In genomic region chr15:51341366-51342248, GRCh38 we compare ENCODE assay signal across 1 cellular context.
A peak's percentile ranks its signal among the peaks of the same experiment; 100 is the strongest.
TF ChIP-seq lines count a peak whose summit lies in the region.

Gene GLDN (plus strand): TSS chr15:51341655. CDS start chr15:51341685, 30 bp downstream.

TF ChIP-seq in HEK293, 187 proteins besides CTCF, POLR2A, EP300 and RAD21 (continued from another document):
- TF ChIP-seq PRDM2 (tag by site-specific recombination; IDR thresholded peaks at IDR 0.05; ENCODE audit: borderline replicate concordance), result no peak
- no peak for TF ChIP-seq ZNF114 (tag by site-specific recombination; IDR thresholded peaks at IDR 0.05)
- peak; percentile 73 for TF ChIP-seq KLF1 (tag by site-specific recombination; IDR thresholded peaks at IDR 0.05)
- no peak for TF ChIP-seq ZNF747 (tag by site-specific recombination; IDR thresholded peaks at IDR 0.05)
- no peak for TF ChIP-seq ZNF324 (tag by site-specific recombination; IDR thresholded peaks at IDR 0.05)
- TF ChIP-seq BCL11B (tag by site-specific recombination; IDR thresholded peaks at IDR 0.05; ENCODE audit: low read depth), result no peak
- TF ChIP-seq ZNF555 (tag by site-specific recombination; conservative IDR thresholded peaks at IDR 0.05), result no peak
- no peak for TF ChIP-seq MYNN (tag by site-specific recombination; IDR thresholded peaks at IDR 0.05; ENCODE audit: borderline replicate concordance)
- TF ChIP-seq SP7 (tag by site-specific recombination; IDR thresholded peaks at IDR 0.05), result no peak
- TF ChIP-seq PATZ1 (tag by site-specific recombination; IDR thresholded peaks at IDR 0.05), result 0 out of 2 replicates have a peak, but pooled peaks have one; percentile 26
- TF ChIP-seq ZFP3 (tag by site-specific recombination; IDR thresholded peaks at IDR 0.05; ENCODE audit: low read depth), result no peak
- 0 out of 2 replicates have a peak, but pooled peaks have one; percentile 10 for TF ChIP-seq ZBTB8A (tag by site-specific recombination; IDR thresholded peaks at IDR 0.05)
- TF ChIP-seq ZNF202 (tag by site-specific recombination; IDR thresholded peaks at IDR 0.05; ENCODE audit: borderline replicate concordance), result no peak
- TF ChIP-seq YY2 (tag by site-specific recombination; IDR thresholded peaks at IDR 0.05), result no peak
- TF ChIP-seq, protein P1, sequence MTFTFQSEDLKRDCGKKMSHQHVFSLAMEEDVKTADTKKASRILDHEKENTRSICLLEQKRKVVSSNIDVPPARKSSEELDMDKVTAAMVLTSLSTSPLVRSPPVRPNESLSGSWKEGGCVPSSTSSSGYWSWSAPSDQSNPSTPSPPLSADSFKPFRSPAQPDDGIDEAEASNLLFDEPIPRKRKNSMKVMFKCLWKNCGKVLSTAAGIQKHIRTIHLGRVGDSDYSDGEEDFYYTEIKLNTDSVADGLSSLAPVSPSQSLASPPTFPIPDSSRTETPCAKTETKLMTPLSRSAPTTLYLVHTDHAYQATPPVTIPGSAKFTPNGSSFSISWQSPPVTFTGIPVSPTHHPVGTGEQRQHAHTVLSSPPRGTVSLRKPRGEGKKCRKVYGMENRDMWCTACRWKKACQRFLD (tag by site-specific recombination; IDR thresholded peaks at IDR 0.05), result no peak
- TF ChIP-seq ZNF433 (tag by site-specific recombination; IDR thresholded peaks at IDR 0.05; ENCODE audit: low read depth), result no peak
- no peak for TF ChIP-seq ZNF266 (tag by site-specific recombination; IDR thresholded peaks at IDR 0.05; ENCODE audit: low read depth)
- TF ChIP-seq ZNF138 (tag by site-specific recombination; IDR thresholded peaks at IDR 0.05; ENCODE audit: borderline replicate concordance), result no peak
- TF ChIP-seq AEBP2 (tag by site-specific recombination; IDR thresholded peaks at IDR 0.05; ENCODE audit: borderline replicate concordance), result no peak
- TF ChIP-seq HOXA7 (CRISPR knock-in tag; IDR thresholded peaks at IDR 0.05; ENCODE audit: borderline replicate concordance), result no peak
- no peak for TF ChIP-seq ZNF701 (tag by site-specific recombination; IDR thresholded peaks at IDR 0.05)
- no peak for TF ChIP-seq KLF17 (tag by site-specific recombination; IDR thresholded peaks at IDR 0.05)
- TF ChIP-seq ZNF510 (tag by site-specific recombination; IDR thresholded peaks at IDR 0.05; ENCODE audit: insufficient replicate concordance), result no peak
- TF ChIP-seq ZNF530 (tag by site-specific recombination; IDR thresholded peaks at IDR 0.05; ENCODE audit: low read depth), result no peak
- peak; percentile 34; the same call in 1 of the 2 replicates for TF ChIP-seq KLF8 (tag by site-specific recombination; IDR thresholded peaks at IDR 0.05)
- TF ChIP-seq ZNF416 (tag by site-specific recombination; IDR thresholded peaks at IDR 0.05), result no peak
- TF ChIP-seq ZNF335 (tag by site-specific recombination; conservative IDR thresholded peaks at IDR 0.05), result peak; percentile 70
- no peak for TF ChIP-seq ZNF24 (tag by site-specific recombination; IDR thresholded peaks at IDR 0.05)
- peak; percentile 58 for TF ChIP-seq PRDM10 (tag by site-specific recombination; IDR thresholded peaks at IDR 0.05)
- TF ChIP-seq ZNF777 (tag by site-specific recombination; IDR thresholded peaks at IDR 0.05; ENCODE audit: borderline replicate concordance), result no peak
- no peak for TF ChIP-seq ZNF19 (tag by site-specific recombination; IDR thresholded peaks at IDR 0.05; ENCODE audit: low read depth)
- TF ChIP-seq ZBTB17 (tag by site-specific recombination; IDR thresholded peaks at IDR 0.05), result no peak
- TF ChIP-seq ZNF768 (tag by site-specific recombination; IDR thresholded peaks at IDR 0.05), result no peak
- no peak for TF ChIP-seq ZNF2 (tag by site-specific recombination; IDR thresholded peaks at IDR 0.05)
- TF ChIP-seq, protein P2, sequence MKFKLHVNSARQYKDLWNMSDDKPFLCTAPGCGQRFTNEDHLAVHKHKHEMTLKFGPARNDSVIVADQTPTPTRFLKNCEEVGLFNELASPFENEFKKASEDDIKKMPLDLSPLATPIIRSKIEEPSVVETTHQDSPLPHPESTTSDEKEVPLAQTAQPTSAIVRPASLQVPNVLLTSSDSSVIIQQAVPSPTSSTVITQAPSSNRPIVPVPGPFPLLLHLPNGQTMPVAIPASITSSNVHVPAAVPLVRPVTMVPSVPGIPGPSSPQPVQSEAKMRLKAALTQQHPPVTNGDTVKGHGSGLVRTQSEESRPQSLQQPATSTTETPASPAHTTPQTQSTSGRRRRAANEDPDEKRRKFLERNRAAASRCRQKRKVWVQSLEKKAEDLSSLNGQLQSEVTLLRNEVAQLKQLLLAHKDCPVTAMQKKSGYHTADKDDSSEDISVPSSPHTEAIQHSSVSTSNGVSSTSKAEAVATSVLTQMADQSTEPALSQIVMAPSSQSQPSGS (tag by site-specific recombination; IDR thresholded peaks at IDR 0.05; ENCODE audit: low read depth), result no peak
- peak; percentile 57; the same call in 1 of the 2 replicates for TF ChIP-seq ZNF10 (tag by site-specific recombination; IDR thresholded peaks at IDR 0.05)
- no peak for TF ChIP-seq HOXD13 (CRISPR knock-in tag; IDR thresholded peaks at IDR 0.05; ENCODE audit: borderline replicate concordance)
- TF ChIP-seq ZFHX2 (tag by site-specific recombination; conservative IDR thresholded peaks at IDR 0.05), result peak; percentile 83
- no peak for TF ChIP-seq GFI1B (tag by site-specific recombination; IDR thresholded peaks at IDR 0.05)
